ENCODE assay signal across 7 cellular contexts in genomic region chr4:105831189-105831588, GRCh38.
"Had no signal": no experiment of that assay in that cellular context is flagged by ENCODE, and none has a peak within 500 bp of the region (broad histone marks: within the 10 kb centered on the region; RNA-seq: fewer than 3 reads in every experiment).

No MANE protein-coding gene starts in this region.

- H3K27me3 Mint-ChIP-seq: IgD-negative memory B cell had no signal

- H3K4me3 ChIP-seq: HAP-1 had no signal

- DNase-seq: GOT3, H7, HFFc6, KBM-7 had no signal

- H3K9me3 ChIP-seq: HAP-1 had no signal

- H3K9me3 Mint-ChIP-seq: HFFc6 had no signal

- H3K36me3 ChIP-seq: HAP-1 had no signal

- H3K27ac Mint-ChIP-seq: HFFc6, IgD-negative memory B cell had no signal

- H3K4me1 Mint-ChIP-seq: IgD-negative memory B cell had no signal

- H3K4me1 ChIP-seq: HAP-1 had no signal

- FAIRE-seq: HTR-8/SVneo had no signal

- H3K4me3 Mint-ChIP-seq: HFFc6, IgD-negative memory B cell had no signal
